19 cellular contexts compared by ENCODE assay signal in the genomic region with DNA sequence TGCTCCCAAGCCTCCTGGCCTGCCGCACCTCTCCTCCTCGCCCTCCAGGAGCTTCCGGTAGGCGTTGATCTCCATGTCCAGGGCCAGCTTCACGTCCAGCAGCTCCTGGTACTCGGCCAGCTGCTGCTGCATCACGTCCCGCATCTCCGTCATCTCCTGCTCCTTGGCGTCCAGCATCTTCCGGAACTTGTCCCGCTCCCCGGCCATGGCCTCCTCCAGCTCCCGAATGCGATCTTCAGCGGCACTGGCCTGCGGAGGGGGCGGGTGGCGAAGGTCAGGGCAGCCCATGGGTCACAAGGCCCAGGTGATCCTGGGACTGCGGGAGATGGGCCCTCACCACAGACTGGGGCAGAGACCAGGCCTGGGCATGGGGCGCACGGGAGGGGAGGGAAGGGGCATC.
"Had no signal": no experiment of that assay in that cellular context is flagged by ENCODE, and none has a peak within 500 bp of the region (broad histone marks: within the 10 kb centered on the region; RNA-seq: fewer than 3 reads in every experiment).

No MANE protein-coding gene starts in this region.

- H3K36me3 Mint-ChIP-seq: activated naive CD4-positive, alpha-beta T cell treated with anti-CD3 and anti-CD28 coated beads, Interleukin-2, amount 50 U/mL, for 24 hours; type B pancreatic cell had no signal

- H3K27ac ChIP-seq: ascending aorta, coronary artery, gastrocnemius medialis, left lung, stomach, testis had no signal

- H3K4me1 ChIP-seq: ascending aorta, gastrocnemius medialis, left lung, stomach, testis had no signal

- H3K4me3 ChIP-seq: ascending aorta, coronary artery, gastrocnemius medialis, left lung, stomach, testis had no signal

- ATAC-seq: activated CD8-positive, alpha-beta T cell treated with anti-CD3 and anti-CD28 coated beads for 36 hours; esophagus mucosa; gastrocnemius medialis; left lung had no signal

- H3K9me3 ChIP-seq: ascending aorta, gastrocnemius medialis, left lung, stomach, testis had no signal

- H3K4me3 Mint-ChIP-seq: activated CD8-positive, alpha-beta T cell treated with anti-CD3 and anti-CD28 coated beads for 36 hours; activated naive CD4-positive, alpha-beta T cell treated with anti-CD3 and anti-CD28 coated beads, Interleukin-2, amount 50 U/mL, for 24 hours; nephron progenitor cell; T-helper 2 cell treated with Interferon-gamma antibody and Interleukin-4, amounts not matched to agents 5 μg/mL and 100 μg/mL, for 36 hours; type B pancreatic cell had no signal

- H3K4me1 Mint-ChIP-seq: activated naive CD4-positive, alpha-beta T cell treated with anti-CD3 and anti-CD28 coated beads, Interleukin-2, amount 50 U/mL, for 24 hours had no signal

- H3K27me3 ChIP-seq: ascending aorta, gastrocnemius medialis, left lung, stomach, testis had no signal

- H3K9me3 Mint-ChIP-seq: activated CD8-positive, alpha-beta T cell treated with anti-CD3 and anti-CD28 coated beads for 36 hours; activated naive CD4-positive, alpha-beta T cell treated with anti-CD3 and anti-CD28 coated beads, Interleukin-2, amount 50 U/mL, for 24 hours; nephron progenitor cell; T-helper 2 cell treated with Interferon-gamma antibody and Interleukin-4, amounts not matched to agents 5 μg/mL and 100 μg/mL, for 36 hours; type B pancreatic cell had no signal

- DNase-seq: activated CD8-positive, alpha-beta T cell treated with anti-CD3 and anti-CD28 coated beads for 36 hours; activated effector memory CD4-positive, alpha-beta T cell treated with Interleukin-2 at 50 U/mL for 16 hours; activated T-cell treated with anti-CD3 and anti-CD28 coated beads, Interleukin-2, amount 50 U/mL, for 1 hour; gastrocnemius medialis; head of caudate nucleus; nephron progenitor cell; occipital lobe; posterior cingulate gyrus; retina; stimulated activated CD4-positive, alpha-beta T cell treated with anti-CD3 and anti-CD28 coated beads, Interleukin-2, amount 100 ng/mL, for 24 hours; stomach; testis had no signal

- H3K27me3 Mint-ChIP-seq: activated CD8-positive, alpha-beta T cell treated with anti-CD3 and anti-CD28 coated beads for 36 hours; activated naive CD4-positive, alpha-beta T cell treated with anti-CD3 and anti-CD28 coated beads, Interleukin-2, amount 50 U/mL, for 24 hours; type B pancreatic cell had no signal

- H3K27ac Mint-ChIP-seq: activated CD8-positive, alpha-beta T cell treated with anti-CD3 and anti-CD28 coated beads for 36 hours; activated naive CD4-positive, alpha-beta T cell treated with anti-CD3 and anti-CD28 coated beads, Interleukin-2, amount 50 U/mL, for 24 hours; nephron progenitor cell; T-helper 2 cell treated with Interferon-gamma antibody and Interleukin-4, amounts not matched to agents 5 μg/mL and 100 μg/mL, for 36 hours; type B pancreatic cell had no signal
